ENCODE assay signal across 16 cellular contexts in genomic region chr5:111697215-111697614, GRCh38. TPM values are rescaled to one million over a fixed set of nuclear protein-coding genes. Genes with fewer than 3 reads are reported as not detected.
DNase-seq lines count a peak whose midpoint lies in the region; ATAC-seq, FAIRE-seq and TF ChIP-seq lines count a peak whose summit lies in the region.
"Had no signal": no experiment of that assay in that cellular context is flagged by ENCODE, and none has a peak within 500 bp of the region (broad histone marks: within the 10 kb centered on the region; RNA-seq: fewer than 3 reads in every experiment).

No MANE protein-coding gene starts in this region.

- no peaks in the 10 kb centered on the region for H3K36me3 ChIP-seq in keratinocyte (ENCODE audit: control insufficient read depth in 2 of 2, extremely low read depth in 1 of 2, insufficient read depth in 2 of 2, low read length in 2 of 2)
- H3K36me3 ChIP-seq: sigmoid colon had no signal

- no peak for TF ChIP-seq CTCF in keratinocyte (optimal IDR thresholded peaks at IDR 0.05 in 1 of 3, IDR thresholded peaks at IDR 0.05 in 1 of 3, conservative IDR thresholded peaks at IDR 0.05 in 1 of 3; ENCODE audit: extremely low read depth in 1 of 3, insufficient read depth in 2 of 3, low read length in 3 of 3)

- FAIRE-seq in keratinocyte (lab: Jason Lieb, UNC), result peak; percentile 64
- FAIRE-seq: GM19239, TTC549 had no signal

- H3K9me1 ChIP-seq in keratinocyte (ENCODE audit: control insufficient read depth, extremely low read depth, insufficient read depth, low read length), result no peaks in the 10 kb centered on the region

- no peaks in the 10 kb centered on the region for H3K27me3 ChIP-seq in keratinocyte (ENCODE audit: control insufficient read depth, extremely low read depth, insufficient read depth, low read length)
- H3K27me3 ChIP-seq: sigmoid colon had no signal

- dilution Hi-C loops in keratinocyte (cut with MboI; ENCODE audit: extremely low pct_ligation_motif_present, low sequenced_read_pairs), result no loop called here

- DNase-seq in DMS153 (lab: John Stamatoyannopoulos, UW), result peak; percentile 5
- DNase-seq in NCI-H1105 treated with DMSO at 0.1 percent for 48 hours (lab: John Stamatoyannopoulos, UW), result peak; percentile 66
- peak; percentile 66 for DNase-seq in RPMI7951 (ENCODE audit: low read depth)
- peak; percentile 13 for DNase-seq in keratinocyte (ENCODE audit: low read depth, low spot score)
- no peak for DNase-seq in epidermal melanocyte (ENCODE audit: insufficient read length, low spot score)
- no peak for DNase-seq in middle frontal gyrus (ENCODE audit: extremely low spot score, low spot score)
- DNase-seq: activated CD8-positive, alpha-beta memory T cell treated with anti-CD3 and anti-CD28 coated beads, Interleukin-2, amount 50 U/mL, for 48 hours; CD4-positive, CD25-positive, alpha-beta regulatory T cell; effector CD8-positive, alpha-beta T cell; NCI-H1092; sigmoid colon had no signal

- H3K9me3 ChIP-seq in keratinocyte (ENCODE audit: control insufficient read depth, low read depth, low read length), result no peaks in the 10 kb centered on the region
- H3K9me3 ChIP-seq: sigmoid colon had no signal

- H3K9ac ChIP-seq in keratinocyte (ENCODE audit: control insufficient read depth, extremely low read depth, insufficient read depth, low read length), result no peak overlapping the region

- peaks cover 40% of the 10 kb centered on the region for H3K4me1 ChIP-seq in keratinocyte (ENCODE audit: control insufficient read depth, extremely low read depth, insufficient read depth, low read length)
- H3K4me1 ChIP-seq: sigmoid colon had no signal

- H4K20me1 ChIP-seq in keratinocyte (ENCODE audit: control insufficient read depth, extremely low read depth, insufficient read depth, low read length), result no peaks in the 10 kb centered on the region

- no peak overlapping the region for H2AFZ ChIP-seq in keratinocyte (ENCODE audit: control insufficient read depth, low read length)

- no peak for ATAC-seq in GM18909 (IDR thresholded peaks at IDR 0.05; ENCODE audit: poor library complexity, unreplicated experiment)
- no peak for ATAC-seq in HG02884 (IDR thresholded peaks at IDR 0.05; ENCODE audit: unreplicated experiment)
- ATAC-seq: GM23338 had no signal

- peak overlapping the region; percentile 9 for H3K4me2 ChIP-seq in keratinocyte (ENCODE audit: control insufficient read depth, extremely low read depth, insufficient read depth, low read depth, low read length)
- H3K4me2 ChIP-seq: GM23338 had no signal

- no peak overlapping the region for H3K27ac ChIP-seq in keratinocyte (ENCODE audit: control insufficient read depth, insufficient read depth, low read length)
- H3K27ac ChIP-seq: sigmoid colon had no signal

- H3K79me2 ChIP-seq in keratinocyte (ENCODE audit: control insufficient read depth, insufficient read depth, low read length), result no peaks in the 10 kb centered on the region

- no peak overlapping the region for H3K4me3 ChIP-seq in keratinocyte (ENCODE audit: control insufficient read depth in 2 of 3, extremely low read depth in 1 of 3, insufficient read depth in 2 of 3, low read depth in 1 of 3, low read length in 3 of 3)
- H3K4me3 ChIP-seq: GM23338, sigmoid colon had no signal

RNA-seq across cellular contexts. Expression of gene NREP, which starts 59.8 kb away (rescaled TPM):
- 193 and 228 TPM in 2 replicates for total RNA-seq in RPMI7951 (2014; rRNA removed; shearing (Covaris generic))
- polyA plus RNA-seq in keratinocyte, result 3.8 to 12.3 TPM (median 9.1 TPM) in 3 replicates
- 4.5 TPM for polyA plus RNA-seq in keratinocyte (2011; ENCODE audit: low read depth)
- polyA plus RNA-seq in keratinocyte (2011; cell fraction: cytosol; rRNA removed), result 6.5 and 7.4 TPM in 2 replicates
- 11.5 and 11.6 TPM in 2 replicates for polyA plus RNA-seq in keratinocyte (2011; cell fraction: nucleus; rRNA removed)
- 2.5 and 3.4 TPM in 2 replicates for polyA plus RNA-seq in keratinocyte (2012; ENCODE audit: low replicate concordance)
- polyA minus RNA-seq in keratinocyte, result 1.7 to 7.9 TPM (median 3.9 TPM) in 3 replicates
- 2.9 TPM for polyA minus RNA-seq in keratinocyte (2011; cell fraction: cytosol; rRNA and poly(A)+ RNA removed)
- 5.2 and 9.5 TPM in 2 replicates for polyA minus RNA-seq in keratinocyte (2011; cell fraction: nucleus; rRNA and poly(A)+ RNA removed)

Comparison
In these comparisons a context has a peak if more than half of its experiments do, and no peak if none do; other contexts are left out.
1. DNase-seq: peak in DMS153 (single experiment), NCI-H1105 treated with DMSO at 0.1 percent for 48 hours (single experiment), RPMI7951 (single experiment) and keratinocyte (single experiment); none in epidermal melanocyte (single experiment) and middle frontal gyrus (single experiment).